ENCODE assay signal across 29 cellular contexts in genomic region chr6:68911334-68911733, GRCh38.
"Had no signal": no experiment of that assay in that cellular context is flagged by ENCODE, and none has a peak within 500 bp of the region (broad histone marks: within the 10 kb centered on the region; RNA-seq: fewer than 3 reads in every experiment).

No MANE protein-coding gene starts in this region.

- H3K36me3 ChIP-seq: brain microvascular endothelial cell, Peyer's patch had no signal

- H3K9me3 ChIP-seq: Peyer's patch had no signal

- H3K36me3 Mint-ChIP-seq: activated naive CD4-positive, alpha-beta T cell treated with anti-CD3 and anti-CD28 coated beads, Interleukin-2, amount 50 U/mL, for 24 hours had no signal

- H3K27ac Mint-ChIP-seq: activated B cell treated with CpG ODN at 0.5 μM for 24 hours; activated CD8-positive, alpha-beta T cell treated with anti-CD3 and anti-CD28 coated beads for 36 hours; activated naive CD4-positive, alpha-beta T cell treated with anti-CD3 and anti-CD28 coated beads, Interleukin-2, amount 50 U/mL, for 24 hours; activated T-cell treated with anti-CD3 and anti-CD28 coated beads, Interleukin-2, amount 50 U/mL, for 72 hours; activated T-helper 17 cell treated with anti-CD3 and anti-CD28 coated beads, Interleukin-2, amount 50 U/mL, for 72 hours had no signal

- H3K27me3 Mint-ChIP-seq: activated B cell treated with CpG ODN at 0.5 μM for 24 hours; activated CD8-positive, alpha-beta T cell treated with anti-CD3 and anti-CD28 coated beads for 36 hours; activated naive CD4-positive, alpha-beta T cell treated with anti-CD3 and anti-CD28 coated beads, Interleukin-2, amount 50 U/mL, for 24 hours; activated T-helper 17 cell treated with anti-CD3 and anti-CD28 coated beads, Interleukin-2, amount 50 U/mL, for 72 hours; central memory CD8-positive, alpha-beta T cell had no signal

- H3K27me3 ChIP-seq: brain microvascular endothelial cell, Peyer's patch had no signal

- H3K4me3 Mint-ChIP-seq: activated B cell treated with CpG ODN at 0.5 μM for 24 hours; activated CD8-positive, alpha-beta T cell treated with anti-CD3 and anti-CD28 coated beads for 36 hours; activated naive CD4-positive, alpha-beta T cell treated with anti-CD3 and anti-CD28 coated beads, Interleukin-2, amount 50 U/mL, for 24 hours; activated T-cell treated with anti-CD3 and anti-CD28 coated beads, Interleukin-2, amount 50 U/mL, for 72 hours; activated T-helper 17 cell treated with anti-CD3 and anti-CD28 coated beads, Interleukin-2, amount 50 U/mL, for 72 hours; central memory CD8-positive, alpha-beta T cell had no signal

- H3K4me1 ChIP-seq: Peyer's patch had no signal

- H3K27ac ChIP-seq: brain microvascular endothelial cell, Peyer's patch, VCaP had no signal

- H3K4me1 Mint-ChIP-seq: activated B cell treated with CpG ODN at 0.5 μM for 24 hours; activated naive CD4-positive, alpha-beta T cell treated with anti-CD3 and anti-CD28 coated beads, Interleukin-2, amount 50 U/mL, for 24 hours; activated T-helper 17 cell treated with anti-CD3 and anti-CD28 coated beads, Interleukin-2, amount 50 U/mL, for 72 hours; central memory CD8-positive, alpha-beta T cell had no signal

- H3K4me3 ChIP-seq: K562, Peyer's patch had no signal

- ATAC-seq: activated CD8-positive, alpha-beta T cell treated with anti-CD3 and anti-CD28 coated beads for 36 hours; activated T-cell treated with anti-CD3 and anti-CD28 coated beads, Interleukin-2, amount 50 U/mL, for 72 hours; activated T-helper 17 cell treated with anti-CD3 and anti-CD28 coated beads, Interleukin-2, amount 50 U/mL, for 72 hours; K562; PC-3 had no signal

- DNase-seq: activated B cell treated with CpG ODN at 0.5 μM for 24 hours; activated CD4-positive, alpha-beta T cell treated with anti-CD3 and anti-CD28 coated beads for 4 hours; activated CD4-positive, alpha-beta T cell treated with anti-CD3 and anti-CD28 coated beads, Interleukin-2, amount 50 U/mL, for 4 hours; activated CD4-positive, CD25-positive, alpha-beta regulatory T cell treated with anti-CD3 and anti-CD28 coated beads, Interleukin-2, amount 50 U/mL, for 72 hours; activated CD8-positive, alpha-beta T cell treated with anti-CD3 and anti-CD28 coated beads for 36 hours; activated gamma-delta T cell; activated naive CD4-positive, alpha-beta T cell treated with Interleukin-2 at 50 U/mL for 16 hours; activated T-cell treated with anti-CD3 and anti-CD28 coated beads, Interleukin-2, amount 50 U/mL, for 1 hour; activated T-cell treated with anti-CD3 and anti-CD28 coated beads, Interleukin-2, amount 50 U/mL, for 72 hours; anterior cingulate cortex; brain microvascular endothelial cell; NCI-H1105 treated with DMSO at 0.1 percent for 48 hours; NCI-H1436; NCI-H1694; NCI-H2029; NCI-H345; NCI-H524 treated with DMSO at 0.1 percent for 48 hours; PC-3; Peyer's patch; Right ventricle myocardium superior; SW 1271; T-helper 1 cell; T-helper 2 cell; T-helper 9 cell had no signal

- H3K9me3 Mint-ChIP-seq: activated B cell treated with CpG ODN at 0.5 μM for 24 hours; activated CD8-positive, alpha-beta T cell treated with anti-CD3 and anti-CD28 coated beads for 36 hours; activated T-helper 17 cell treated with anti-CD3 and anti-CD28 coated beads, Interleukin-2, amount 50 U/mL, for 72 hours had no signal
